Comparison of ENCODE assay signal across 30 cellular contexts in the genomic region with DNA sequence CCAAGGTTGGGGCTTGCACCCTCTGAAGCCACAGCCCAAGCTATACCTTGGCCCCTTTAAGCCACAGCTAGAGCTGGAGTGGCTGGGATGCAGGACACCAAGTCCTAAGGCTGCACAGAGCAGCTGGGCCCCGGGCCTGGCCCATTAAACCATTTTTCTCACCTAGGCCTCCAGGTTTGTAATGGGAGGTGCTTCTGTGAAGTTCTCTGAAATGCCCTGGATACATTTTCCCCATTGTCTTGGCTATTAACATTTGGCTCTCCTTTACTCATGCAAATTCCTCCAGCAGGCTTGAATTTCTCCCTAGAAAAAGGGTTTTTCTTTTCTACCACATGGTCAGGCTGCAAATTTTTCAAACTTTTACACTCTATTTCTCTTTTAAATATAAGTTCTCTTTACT.
"Had no signal": no experiment of that assay in that cellular context is flagged by ENCODE, and none has a peak within 500 bp of the region (broad histone marks: within the 10 kb centered on the region; RNA-seq: fewer than 3 reads in every experiment).

No MANE protein-coding gene starts in this region.

- FAIRE-seq: frontal cortex had no signal

- H3K9me3 ChIP-seq: ascending aorta, breast epithelium, colonic mucosa had no signal

- H3K27ac ChIP-seq: ascending aorta, breast epithelium, cardiac muscle cell, colonic mucosa, WERI-Rb-1 had no signal

- ATAC-seq: activated CD4-positive, alpha-beta T cell treated with anti-CD3 and anti-CD28 coated beads for 36 hours; activated naive CD4-positive, alpha-beta T cell treated with anti-CD3 and anti-CD28 coated beads, Interleukin-2, amount 50 U/mL, for 72 hours; activated T-cell treated with anti-CD3 and anti-CD28 coated beads, Interleukin-2, amount 50 U/mL, for 72 hours; esophagus mucosa; T-helper 17 cell had no signal

- H3K27me3 ChIP-seq: ascending aorta, breast epithelium, cardiac muscle cell, colonic mucosa had no signal

- H3K4me1 ChIP-seq: ascending aorta, breast epithelium, colonic mucosa had no signal

- H3K36me3 ChIP-seq: ascending aorta, breast epithelium, cardiac muscle cell, colonic mucosa, WERI-Rb-1 had no signal

- DNase-seq: activated CD4-positive, alpha-beta memory T cell treated with anti-CD3 and anti-CD28 coated beads, Interleukin-2, amount 10 ng/mL, durations not matched to agents 7 days and 5 days; activated CD4-positive, alpha-beta T cell treated with anti-CD3 and anti-CD28 coated beads for 36 hours; activated CD4-positive, alpha-beta T cell treated with anti-CD3 and anti-CD28 coated beads, Interleukin-2, amount 10 ng/mL, durations not matched to agents 24 days and 14 days; activated CD4-positive, alpha-beta T cell treated with anti-CD3 and anti-CD28 coated beads, Interleukin-2, amount 50 U/mL, for 4 hours; activated CD4-positive, CD25-positive, alpha-beta regulatory T cell; activated CD4-positive, CD25-positive, alpha-beta regulatory T cell treated with anti-CD3 and anti-CD28 coated beads, Interleukin-2, amount 50 U/mL, for 72 hours; activated CD8-positive, alpha-beta memory T cell treated with anti-CD3 and anti-CD28 coated beads, Interleukin-2, amount 50 U/mL, for 48 hours; activated gamma-delta T cell; activated naive CD4-positive, alpha-beta T cell; activated naive CD4-positive, alpha-beta T cell treated with anti-CD3 and anti-CD28 coated beads, Interleukin-2, amount 10 ng/mL, durations not matched to agents 7 days and 5 days; activated naive CD8-positive, alpha-beta T cell treated with anti-CD3 and anti-CD28 coated beads, Interleukin-2, amount 10 ng/mL, durations not matched to agents 7 days and 5 days; activated T-cell treated with anti-CD3 and anti-CD28 coated beads for 4 hours; activated T-cell treated with anti-CD3 and anti-CD28 coated beads, Interleukin-2, amount 50 U/mL, for 24 hours; activated T-cell treated with anti-CD3 and anti-CD28 coated beads, Interleukin-2, amount 50 U/mL, for 72 hours; central memory CD4-positive, alpha-beta T cell; cerebellar nuclear complex; colonic mucosa; effector memory CD4-positive, alpha-beta T cell; endodermal cell; foreskin fibroblast; head of caudate nucleus; T-helper 17 cell; T1000; WERI-Rb-1 had no signal

- H3K4me3 ChIP-seq: ascending aorta, breast epithelium, cardiac muscle cell, colonic mucosa had no signal
